ENCODE assay signal across 8 cellular contexts in the genomic region with DNA sequence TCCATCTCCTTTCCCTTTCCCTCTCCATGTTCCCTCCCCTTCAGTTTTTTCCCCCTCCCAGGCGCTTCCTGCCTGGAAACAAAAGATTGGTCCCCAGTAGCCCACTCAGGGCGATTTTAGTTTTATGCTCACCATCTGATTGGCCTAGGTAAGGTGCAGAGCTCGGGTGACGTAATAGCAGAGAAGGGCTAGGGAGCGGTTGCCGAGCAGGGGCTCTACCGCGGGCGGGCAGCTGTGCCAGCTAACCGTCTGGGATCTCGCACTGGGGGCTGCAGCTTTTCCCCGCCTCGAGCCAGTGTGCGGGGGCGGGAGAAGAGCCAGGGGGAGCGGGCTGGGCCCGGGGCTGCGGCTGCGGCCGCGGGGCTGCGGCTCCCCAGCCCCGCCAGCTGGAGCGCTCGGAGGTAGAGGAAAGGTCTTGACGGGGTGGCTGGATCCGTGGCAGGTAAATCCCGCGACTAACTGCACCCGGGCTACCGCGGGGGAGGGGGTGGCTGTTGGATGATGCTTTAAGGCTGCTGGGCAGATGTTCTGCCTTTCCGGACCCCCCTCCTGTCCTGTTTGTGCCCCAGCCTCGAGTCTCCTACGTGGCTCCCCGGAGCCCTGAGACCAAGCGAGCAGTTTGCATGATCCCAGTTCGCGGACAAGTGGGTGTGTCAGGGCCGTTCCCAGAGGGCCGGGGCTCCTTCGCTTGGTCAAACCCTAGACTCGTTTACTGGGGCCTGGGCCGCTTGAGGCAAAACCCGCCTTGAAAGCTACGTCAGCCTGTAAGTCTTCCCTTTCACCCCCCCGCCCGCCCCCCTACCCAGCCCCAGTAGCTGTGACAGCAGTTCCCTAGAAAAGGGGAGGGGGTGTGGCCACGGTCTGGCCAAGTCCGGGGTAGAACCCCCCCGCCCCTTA. TPM values are rescaled to one million over a fixed set of nuclear protein-coding genes. Genes with fewer than 3 reads are reported as not detected.
DNase-seq lines count a peak whose midpoint lies in the region; ATAC-seq and TF ChIP-seq lines count a peak whose summit lies in the region.

PAK3 (plus strand) TSS at position 218 of the 897 bp plus-strand sequence. CDS start 26,913 bp downstream, outside the sequence.

- peak; percentile 32 for DNase-seq in DMS53 treated with DMSO at 0.1 percent for 48 hours (lab: John Stamatoyannopoulos, UW; ENCODE audit: unreplicated experiment)
- DNase-seq in NCI-H82 (lab: John Stamatoyannopoulos, UW), result peak; percentile 88
- DNase-seq in anterior cingulate cortex (lab: John Stamatoyannopoulos, UW), result peak in 47 of 58 donors; percentile 0 to 72 (median 27)
- DNase-seq in hepatocyte (ENCODE audit: low spot score), result peak; percentile 66
- DNase-seq in prostate gland (ENCODE audit: low spot score), result no peak
- no peak for DNase-seq in 8988T
- no peak for DNase-seq in GM19238 (ENCODE audit: insufficient read length, low spot score)

- TF ChIP-seq CTCF in hepatocyte (IDR thresholded peaks at IDR 0.05; ENCODE audit: poor library complexity), result no peak
- TF ChIP-seq CTCF in prostate gland (IDR thresholded peaks at IDR 0.05), result no peak

- H3K27ac ChIP-seq in hepatocyte, result no peak within 1 kb of the TSS
- H3K27ac ChIP-seq in prostate gland, result peak within 1 kb of the TSS in 1 of 2 donors; percentile 54

- H3K79me2 ChIP-seq in hepatocyte, result no peaks in the 10 kb centered on the region

- intact Hi-C loops in prostate gland (cut with DNase I), result loop anchor here (5.0 to 10.0 kb wide), 3 partner anchors 151 to 641 kb away; no protein-coding TSS in a partner anchor

- no peaks in the 10 kb centered on the region for H3K36me3 ChIP-seq in hepatocyte (replicated peaks; ENCODE audit: insufficient read depth, low read depth)
- no peaks in the 10 kb centered on the region for H3K36me3 ChIP-seq in prostate gland

- H3K4me3 ChIP-seq in hepatocyte (peak within 1 kb of the TSS; percentile 61), prostate gland (peak within 1 kb of the TSS; percentile 27 to 34)

- H3K9me3 ChIP-seq in hepatocyte (ENCODE audit: low read depth) (no peaks in the 10 kb centered on the region), prostate gland (no peaks in the 10 kb centered on the region)

- no peaks in the 10 kb centered on the region for H4K20me1 ChIP-seq in hepatocyte (ENCODE audit: insufficient read depth, poor library complexity, severe bottlenecking)

- peak within 1 kb of the TSS; percentile 98 for H3K4me2 ChIP-seq in hepatocyte

- H3K27me3 ChIP-seq in hepatocyte, result peaks cover 60% of the 10 kb centered on the region
- no peaks in the 10 kb centered on the region for H3K27me3 ChIP-seq in prostate gland (replicated peaks; ENCODE audit: insufficient read depth)

- no peaks in the 10 kb centered on the region for H3K4me1 ChIP-seq in hepatocyte (ENCODE audit: insufficient read depth)
- no peaks in the 10 kb centered on the region for H3K4me1 ChIP-seq in prostate gland (replicated peaks)

- WGBS in hepatocyte (ENCODE audit: low lambda C conversion rate, missing lambda C conversion rate), result under 1% methylated on average over 36 of the region's 51 CpGs
- 0% methylated on average over 5 of the region's 51 CpGs for WGBS in prostate gland

- H2AFZ ChIP-seq in hepatocyte, result peak within 1 kb of the TSS; percentile 69

- no peak for TF ChIP-seq POLR2A in prostate gland (IDR thresholded peaks at IDR 0.05)

- H3K9me2 ChIP-seq in hepatocyte (replicated peaks; ENCODE audit: insufficient read depth), result no peaks in the 10 kb centered on the region

- ATAC-seq in HG02884 (IDR thresholded peaks at IDR 0.05; ENCODE audit: unreplicated experiment), result peak; percentile 42

RNA-seq across cellular contexts. Expression of gene PAK3, which starts in this region (rescaled TPM):
- total RNA-seq in hepatocyte (1.2 and 2.4 TPM in 2 replicates), prostate gland (10 to 100 TPM in 1 of 2 donors, 1 to 10 TPM in 1; 6.7 to 12.5 TPM)
- 2.9 and 4.1 TPM in 2 replicates for polyA plus RNA-seq in hepatocyte

Comparison
In these comparisons a context has a peak if more than half of its experiments do, and no peak if none do; other contexts are left out.
1. DNase-seq: peak in DMS53 treated with DMSO at 0.1 percent for 48 hours (single experiment), NCI-H82 (single experiment), anterior cingulate cortex (47 of 58) and hepatocyte (single experiment); none in prostate gland (single experiment), 8988T (single experiment) and GM19238 (single experiment).